Comparison of ENCODE assay signal across 11 cellular contexts in genomic region chr6:100281471-100281878, GRCh38.
A peak's percentile ranks its signal among the peaks of the same experiment; 100 is the strongest.
DNase-seq lines count a peak whose midpoint lies in the region; ATAC-seq and TF ChIP-seq lines count a peak whose summit lies in the region.
"Had no signal": no experiment of that assay in that cellular context is flagged by ENCODE, and none has a peak within 500 bp of the region (broad histone marks: within the 10 kb centered on the region; RNA-seq: fewer than 3 reads in every experiment).

No MANE protein-coding gene starts in this region.

- H3K4me2 ChIP-seq in neural progenitor cell = peak overlapping the region; percentile 79

- H3K27me3 Mint-ChIP-seq in endothelial cell (ENCODE audit: unreplicated experiment) (no peaks in the 10 kb centered on the region), neural progenitor cell (ENCODE audit: insufficient read depth, low read depth) (peaks cover 5% of the 10 kb centered on the region), natural killer cell (ENCODE audit: low read depth in 2 of 2) (no peaks in the 10 kb centered on the region)

- no peak for TF ChIP-seq CTCF in endothelial cell (IDR thresholded peaks at IDR 0.05; ENCODE audit: unreplicated experiment)
- no peak for TF ChIP-seq CTCF in neural progenitor cell (IDR thresholded peaks at IDR 0.05)
- no peak for TF ChIP-seq CTCF in natural killer cell (IDR thresholded peaks at IDR 0.05)

- H3K79me2 ChIP-seq in neural progenitor cell (ENCODE audit: low read depth) = no peaks in the 10 kb centered on the region

- no peaks in the 10 kb centered on the region for H4K20me1 ChIP-seq in neural progenitor cell (ENCODE audit: low read depth)

- H2AFZ ChIP-seq in neural progenitor cell (replicated peaks) = no peak overlapping the region

- peaks cover 21% of the 10 kb centered on the region for H3F3A ChIP-seq in neural progenitor cell (ENCODE audit: low read depth)

- no peaks in the 10 kb centered on the region for H3K36me3 ChIP-seq in neural progenitor cell
- H3K36me3 ChIP-seq: spleen had no signal

- H3K4me3 Mint-ChIP-seq in endothelial cell (ENCODE audit: unreplicated experiment) (peak overlapping the region; percentile 57), neural progenitor cell (peak overlapping the region; percentile 81), natural killer cell (no peak overlapping the region)
- H3K4me3 Mint-ChIP-seq: activated B cell treated with CpG ODN at 0.5 μM for 24 hours had no signal

- H3K9ac ChIP-seq in neural progenitor cell = no peak overlapping the region

- H3K9me3 Mint-ChIP-seq in endothelial cell (ENCODE audit: unreplicated experiment) (no peaks in the 10 kb centered on the region), neural progenitor cell (no peaks in the 10 kb centered on the region), natural killer cell (no peaks in the 10 kb centered on the region)
- H3K9me3 Mint-ChIP-seq: activated B cell treated with CpG ODN at 0.5 μM for 24 hours had no signal

- no peak overlapping the region for H3K27ac Mint-ChIP-seq in endothelial cell (ENCODE audit: unreplicated experiment)
- H3K27ac Mint-ChIP-seq in neural progenitor cell = peak overlapping the region; percentile 70
- H3K27ac Mint-ChIP-seq in natural killer cell = no peak overlapping the region
- H3K27ac Mint-ChIP-seq: activated B cell treated with CpG ODN at 0.5 μM for 24 hours had no signal

- ATAC-seq in natural killer cell = no peak
- ATAC-seq in stimulated activated naive CD8-positive, alpha-beta T cell treated with anti-CD3 and anti-CD28 coated beads, Interleukin-15, Interleukin-2, amounts not matched to agents 100 U/mL and 50 U/mL, for 24 hours = no peak

- H3K27ac ChIP-seq in neural progenitor cell = peak overlapping the region; percentile 79
- H3K27ac ChIP-seq: spleen had no signal

- no peaks in the 10 kb centered on the region for H3K36me3 Mint-ChIP-seq in endothelial cell (ENCODE audit: low read depth, unreplicated experiment)
- no peaks in the 10 kb centered on the region for H3K36me3 Mint-ChIP-seq in neural progenitor cell
- no peaks in the 10 kb centered on the region for H3K36me3 Mint-ChIP-seq in natural killer cell

- H3K4me1 Mint-ChIP-seq in endothelial cell (ENCODE audit: unreplicated experiment) = no peaks in the 10 kb centered on the region
- peaks cover 26% of the 10 kb centered on the region for H3K4me1 Mint-ChIP-seq in neural progenitor cell
- H3K4me1 Mint-ChIP-seq in natural killer cell = no peaks in the 10 kb centered on the region
- H3K4me1 Mint-ChIP-seq: activated B cell treated with CpG ODN at 0.5 μM for 24 hours had no signal

- peak overlapping the region; percentile 37 for H3K4me3 ChIP-seq in neural progenitor cell
- H3K4me3 ChIP-seq: spleen had no signal

- H3K9me3 ChIP-seq in neural progenitor cell (ENCODE audit: low read depth) = no peaks in the 10 kb centered on the region
- H3K9me3 ChIP-seq: spleen had no signal

- H3K27me3 ChIP-seq in neural progenitor cell = no peaks in the 10 kb centered on the region

- intact Hi-C loops in natural killer cell (cut with micrococcal nuclease) = no loop called here

- DNase-seq in COR-L47 (lab: John Stamatoyannopoulos, UW) (peak; percentile 9), NCI-H69 (lab: John Stamatoyannopoulos, UW) (peak; percentile 83), endothelial cell (ENCODE audit: low spot score) (peak; percentile 20), neural progenitor cell (ENCODE audit: low spot score) (peak; percentile 93), natural killer cell (no peak), NCI-H526 (lab: John Stamatoyannopoulos, UW) (no peak)
- no peak for DNase-seq in stimulated activated CD4-positive, alpha-beta T cell treated with anti-CD3 and anti-CD28 coated beads, Interleukin-4, amount 100 ng/mL, for 1 hour
- no peak for DNase-seq in stimulated activated naive CD8-positive, alpha-beta T cell treated with anti-CD3 and anti-CD28 coated beads, Interleukin-15, Interleukin-2, amounts not matched to agents 100 U/mL and 50 U/mL, for 24 hours
- DNase-seq: activated B cell treated with CpG ODN at 0.5 μM for 24 hours; NK-92 treated with Interleukin-12 subunit alpha and Interleukin-12 subunit beta, amount 100 ng/mL, for 24 hours; spleen had no signal

- H3K4me1 ChIP-seq in neural progenitor cell = peaks cover 38% of the 10 kb centered on the region
- H3K4me1 ChIP-seq: spleen had no signal

Comparison
In these comparisons a context has a peak if more than half of its experiments do, and no peak if none do; other contexts are left out.
1. DNase-seq: peak in COR-L47 (single experiment), NCI-H69 (single experiment), endothelial cell (single experiment) and neural progenitor cell (single experiment); none in natural killer cell (single experiment), stimulated activated CD4-positive, alpha-beta T cell treated with anti-CD3 and anti-CD28 coated beads, Interleukin-4, amount 100 ng/mL, for 1 hour (single experiment), stimulated activated naive CD8-positive, alpha-beta T cell treated with anti-CD3 and anti-CD28 coated beads, Interleukin-15, Interleukin-2, amounts not matched to agents 100 U/mL and 50 U/mL, for 24 hours (single experiment) and NCI-H526 (0 of 2).